ENCODE assay signal across 1 cellular context in the genomic region with DNA sequence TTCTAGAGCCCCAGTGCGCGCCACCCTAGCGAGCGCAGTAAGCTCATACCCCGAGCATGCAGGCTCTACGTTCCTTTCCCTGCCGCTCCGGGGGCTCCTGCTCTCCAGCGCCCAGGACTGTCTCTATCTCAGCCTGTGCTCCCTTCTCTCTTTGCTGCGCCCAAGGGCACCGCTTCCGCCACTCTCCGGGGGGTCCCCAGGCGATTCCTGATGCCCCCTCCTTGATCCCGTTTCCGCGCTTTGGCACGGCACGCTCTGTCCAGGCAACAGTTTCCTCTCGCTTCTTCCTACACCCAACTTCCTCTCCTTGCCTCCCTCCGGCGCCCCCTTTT.
TF ChIP-seq lines count a peak whose summit lies in the region.

No MANE protein-coding gene starts in this region.

TF ChIP-seq in H1, 55 proteins besides CTCF, POLR2A, EP300 and RAD21 (continued from another document):
- TF ChIP-seq KDM5A (IDR thresholded peaks at IDR 0.05; ENCODE audit: low read length): no peak
- no peak for TF ChIP-seq CHD7 (IDR thresholded peaks at IDR 0.05; ENCODE audit: insufficient replicate concordance, low read length)
- no peak for TF ChIP-seq SP1 (IDR thresholded peaks at IDR 0.05; ENCODE audit: low read depth, low read length)
- TF ChIP-seq RFX5 (IDR thresholded peaks at IDR 0.05; ENCODE audit: borderline replicate concordance, low read depth, low read length): no peak
- 0 out of 2 replicates have a peak, but pooled peaks have one; percentile 34 for TF ChIP-seq RBBP5 (IDR thresholded peaks at IDR 0.05; ENCODE audit: borderline replicate concordance, low read depth, low read length)
